In genomic region chr17:64028874-64029464, GRCh38 we compare ENCODE assay signal across 8 cellular contexts. TPM values are rescaled to one million over a fixed set of nuclear protein-coding genes. Genes with fewer than 3 reads are reported as not detected.
DNase-seq lines count a peak whose midpoint lies in the region; ATAC-seq and TF ChIP-seq lines count a peak whose summit lies in the region.

No MANE protein-coding gene starts in this region.

- H4K20me1 ChIP-seq in MM.1S (ENCODE audit: insufficient read depth, low read length): no peaks in the 10 kb centered on the region
- H4K20me1 ChIP-seq in SU-DHL-6 (ENCODE audit: low read depth, low read length): no peaks in the 10 kb centered on the region
- H4K20me1 ChIP-seq in smooth muscle cell (ENCODE audit: low read depth): no peaks in the 10 kb centered on the region

- DNase-seq in GM10248 (ENCODE audit: extremely low spot score) (peak; percentile 72), MM.1S (peak; percentile 67), right cardiac atrium (peak; percentile 59 to 81 (median 66)), smooth muscle cell (lab: John Stamatoyannopoulos, UW; ENCODE audit: unreplicated experiment) (peak; percentile 6)
- peak; percentile 44 for DNase-seq in activated naive CD8-positive, alpha-beta T cell treated with anti-CD3 and anti-CD28 coated beads, Interleukin-2, amount 50 U/mL, for 16 hours (ENCODE audit: low read depth, low spot score)

- no peak overlapping the region for H2AFZ ChIP-seq in MM.1S (ENCODE audit: low read length)
- H2AFZ ChIP-seq in SU-DHL-6 (ENCODE audit: low read depth, low read length, severe bottlenecking): no peak overlapping the region
- no peak overlapping the region for H2AFZ ChIP-seq in smooth muscle cell (ENCODE audit: low read depth)

- H3K4me1 ChIP-seq in MM.1S (ENCODE audit: low read length) (no peaks in the 10 kb centered on the region), right cardiac atrium (ENCODE audit: control insufficient read depth, insufficient read depth, low read length) (no peaks in the 10 kb centered on the region), smooth muscle cell (ENCODE audit: low read depth) (no peaks in the 10 kb centered on the region)

- H3K36me3 ChIP-seq in MM.1S (replicated peaks; ENCODE audit: insufficient read depth, low read length) (no peaks in the 10 kb centered on the region), SU-DHL-6 (ENCODE audit: low read length) (no peaks in the 10 kb centered on the region), smooth muscle cell (ENCODE audit: low read depth) (no peaks in the 10 kb centered on the region)

- WGBS in right cardiac atrium: 16% methylated on average over 3 of the region's 3 CpGs
- 26% methylated on average over 3 of the region's 3 CpGs for whole genome bisulfite sequencing in smooth muscle cell (ENCODE audit: low lambda C conversion rate)

- H3K27ac ChIP-seq in MM.1S (ENCODE audit: low read length) (no peak overlapping the region), SU-DHL-6 (ENCODE audit: low read depth, low read length) (no peak overlapping the region), right cardiac atrium (ENCODE audit: low read length) (no peak overlapping the region), smooth muscle cell (ENCODE audit: low read depth) (no peak overlapping the region)

- CTCF ChIA-PET in GM10248 (lab: Yijun Ruan, JAX): interaction anchor here (0.6 to 10.6 kb wide), 58 partner anchors 9 to 946 kb away, joined by 3 to 515 read pairs (median 5); partner anchors contain the start of genes CD79B, CSHL1, ERN1 and GH1

- H3K9me3 ChIP-seq in MM.1S (replicated peaks; ENCODE audit: insufficient read depth, low read length) (no peaks in the 10 kb centered on the region), SU-DHL-6 (ENCODE audit: insufficient read depth, low read length) (no peaks in the 10 kb centered on the region), right cardiac atrium (ENCODE audit: control insufficient read depth, low read length) (no peaks in the 10 kb centered on the region), smooth muscle cell (replicated peaks; ENCODE audit: low read depth) (no peaks in the 10 kb centered on the region)

- POLR2A ChIA-PET in GM10248 (lab: Yijun Ruan, JAX): interaction anchor here (1.3 to 1.9 kb wide), 3 partner anchors 101 to 116 kb away, joined by 5 to 9 read pairs (median 7); partner anchors contain the start of gene ERN1

- H3K9ac ChIP-seq in MM.1S (ENCODE audit: low read length): no peak overlapping the region
- H3K9ac ChIP-seq in SU-DHL-6 (ENCODE audit: low read length): no peak overlapping the region
- H3K9ac ChIP-seq in smooth muscle cell (ENCODE audit: low read depth): no peak overlapping the region

- no peaks in the 10 kb centered on the region for H3K79me2 ChIP-seq in MM.1S (ENCODE audit: low read length)
- H3K79me2 ChIP-seq in SU-DHL-6 (ENCODE audit: insufficient read depth, low read length): no peaks in the 10 kb centered on the region
- no peaks in the 10 kb centered on the region for H3K79me2 ChIP-seq in smooth muscle cell (ENCODE audit: low read depth)

- TF ChIP-seq CTCF in GM10248 (IDR thresholded peaks at IDR 0.05; ENCODE audit: control extremely low read depth, extremely low read depth, low read depth, missing control alignments) (peak; percentile 76), MM.1S (IDR thresholded peaks at IDR 0.05; ENCODE audit: low read length) (peak; percentile 57), SU-DHL-6 (IDR thresholded peaks at IDR 0.05; ENCODE audit: insufficient read depth, low read length, poor library complexity, severe bottlenecking) (peak; percentile 59), smooth muscle cell (IDR thresholded peaks at IDR 0.05; ENCODE audit: borderline replicate concordance, insufficient read depth, poor library complexity, severe bottlenecking) (peak; percentile 75)

- no peak overlapping the region for H3K4me2 ChIP-seq in MM.1S (ENCODE audit: low read depth, low read length)
- H3K4me2 ChIP-seq in SU-DHL-6 (ENCODE audit: low read depth, low read length, poor library complexity, severe bottlenecking): no peak overlapping the region
- no peak overlapping the region for H3K4me2 ChIP-seq in smooth muscle cell

- no peaks in the 10 kb centered on the region for H3K27me3 ChIP-seq in MM.1S (replicated peaks; ENCODE audit: insufficient read depth, low read length)
- no peaks in the 10 kb centered on the region for H3K27me3 ChIP-seq in SU-DHL-6 (ENCODE audit: low read length)
- no peaks in the 10 kb centered on the region for H3K27me3 ChIP-seq in right cardiac atrium (ENCODE audit: control insufficient read depth, insufficient read depth)
- H3K27me3 ChIP-seq in smooth muscle cell (ENCODE audit: low read depth): peaks cover 3% of the 10 kb centered on the region

- intact Hi-C loops in right cardiac atrium (cut with DNase I): loop anchor here (2.0 to 10.0 kb wide), 5 partner anchors 103 to 256 kb away; partner anchors contain the start of genes ERN1 (in 3 of the 4), CSHL1 (in 2 of the 4) and GH1 (in 2 of the 4)

- peaks cover 52% of the 10 kb centered on the region for H3F3A ChIP-seq in MM.1S (ENCODE audit: insufficient read depth, low read length)
- peaks cover 15% of the 10 kb centered on the region for H3F3A ChIP-seq in SU-DHL-6 (ENCODE audit: insufficient read depth)
- H3F3A ChIP-seq in smooth muscle cell (ENCODE audit: low read depth): no peaks in the 10 kb centered on the region

- H3K9me2 ChIP-seq in MM.1S (replicated peaks; ENCODE audit: insufficient read depth, low read length): no peaks in the 10 kb centered on the region
- no peaks in the 10 kb centered on the region for H3K9me2 ChIP-seq in SU-DHL-6 (replicated peaks; ENCODE audit: insufficient read depth, low read length)

- ATAC-seq in right cardiac atrium (peak; percentile 59 to 71), GM21528 (IDR thresholded peaks at IDR 0.05; ENCODE audit: low FRiP score, unreplicated experiment) (no peak), GM18870 (IDR thresholded peaks at IDR 0.05; ENCODE audit: unreplicated experiment) (no peak)

- H3K4me3 ChIP-seq in MM.1S (ENCODE audit: low read length) (no peak overlapping the region), SU-DHL-6 (ENCODE audit: insufficient read depth, low read length, poor library complexity, severe bottlenecking) (no peak overlapping the region), right cardiac atrium (ENCODE audit: low read length) (no peak overlapping the region), smooth muscle cell (no peak overlapping the region)

RNA-seq across cellular contexts. Expression of gene ICAM2, which starts 8.5 kb away (rescaled TPM):
- 10 to 100 TPM; 17.6 to 31.7 (median 26.3) TPM for total RNA-seq in right cardiac atrium
- polyA plus RNA-seq in right cardiac atrium: 50.3 TPM
- 1.6 TPM in 1 of 2 replicates, not detected in the other for total RNA-seq in smooth muscle cell
- 1.0 TPM in 1 of 2 replicates, not detected in the other for polyA plus RNA-seq in smooth muscle cell

RNA-seq across cellular contexts. Expression of gene PRR29, which starts 30.8 kb away (rescaled TPM):
- total RNA-seq in right cardiac atrium: under 1 TPM in 3 of 4 donors, not detected in 1; 0.11 to 0.25 (median 0.15) TPM
- 0.45 TPM for polyA plus RNA-seq in right cardiac atrium
- total RNA-seq in smooth muscle cell: 0.18 TPM in 1 of 2 replicates, not detected in the other
- 0.34 and 0.58 TPM in 2 replicates for polyA plus RNA-seq in smooth muscle cell

RNA-seq across cellular contexts. Expression of gene SCN4A, which starts 56.3 kb away (rescaled TPM):
- 1 to 10 TPM; 1.7 to 5.8 (median 3.0) TPM for total RNA-seq in right cardiac atrium
- 1.6 TPM for polyA plus RNA-seq in right cardiac atrium
- under 0.01 and 0.09 TPM in 2 replicates for total RNA-seq in smooth muscle cell
- polyA plus RNA-seq in smooth muscle cell: 0.14 TPM in 1 of 2 replicates, not detected in the other

Comparison
In these comparisons a context has a peak if more than half of its experiments do, and no peak if none do; other contexts are left out.
1. DNase-seq: peak in every context shown above with its lines; median percentile 72 in GM10248; 67 in MM.1S; 66 in right cardiac atrium; 44 in activated naive CD8-positive, alpha-beta T cell treated with anti-CD3 and anti-CD28 coated beads, Interleukin-2, amount 50 U/mL, for 16 hours; 6 in smooth muscle cell.
2. ATAC-seq: peak in right cardiac atrium (2 of 2); none in GM21528 (single experiment) and GM18870 (single experiment).
3. Peak in every context shown above with its lines, with median percentiles within 50 percentile points of each other: CTCF ChIP-seq.